In genomic region chr7:42534441-42534840, GRCh38 we compare ENCODE assay signal across 28 cellular contexts.
"Had no signal": no experiment of that assay in that cellular context is flagged by ENCODE, and none has a peak within 500 bp of the region (broad histone marks: within the 10 kb centered on the region; RNA-seq: fewer than 3 reads in every experiment).

No MANE protein-coding gene starts in this region.

- H3K9me3 ChIP-seq: testis, thyroid gland, upper lobe of left lung, upper lobe of right lung, uterus, vagina had no signal

- H3K4me1 ChIP-seq: stomach, suprapubic skin, testis, thyroid gland, tibial artery, tibial nerve, transverse colon, upper lobe of left lung, upper lobe of right lung, uterus, vagina had no signal

- H3K36me3 Mint-ChIP-seq: stimulated activated effector memory CD8-positive, alpha-beta T cell treated with anti-CD3 and anti-CD28 coated beads, Interleukin-12 subunit alpha, Interleukin-12 subunit beta, amount 100 ng/mL, for 72 hours; stimulated activated memory B cell treated with anti-CD40 and anti-IgM and Interleukin-4, amounts not matched to agents 10 μg/mL and 1 μg/mL and 100 μg/mL, for 72 hours; stimulated activated naive B cell treated with anti-CD40 and anti-IgM and Interleukin-4, amounts not matched to agents 10 μg/mL and 1 μg/mL and 100 μg/mL, for 72 hours; type B pancreatic cell had no signal

- DNase-seq: stimulated activated CD4-positive, alpha-beta T cell treated with anti-CD3 and anti-CD28 coated beads, Interleukin-2, amount 100 ng/mL, for 48 hours; stimulated activated CD4-positive, alpha-beta T cell treated with anti-CD3 and anti-CD28 coated beads, Interleukin-4, amount 100 ng/mL, for 1 hour; stimulated activated CD4-positive, alpha-beta T cell treated with anti-CD3 and anti-CD28 coated beads, Interleukin-4, amount 100 ng/mL, for 24 hours; stimulated activated CD4-positive, alpha-beta T cell treated with anti-CD3 and anti-CD28 coated beads, Interleukin-4, amount 100 ng/mL, for 4 hours; stimulated activated CD8-positive, alpha-beta memory T cell treated with anti-CD3 and anti-CD28 coated beads, Interleukin-4, amount 100 ng/mL, for 48 hours; stimulated activated naive B cell treated with anti-CD40 and anti-IgM and Interleukin-4, amounts not matched to agents 10 μg/mL and 1 μg/mL and 100 μg/mL, for 72 hours; stimulated activated naive CD4-positive, alpha-beta T cell; stimulated activated naive CD4-positive, alpha-beta T cell treated with Interleukin-2 at 50 U/mL for 16 hours; stimulated activated naive CD8-positive, alpha-beta T cell treated with anti-CD3 and anti-CD28 coated beads, Interleukin-15, Interleukin-2, amounts not matched to agents 100 U/mL and 50 U/mL, for 24 hours; stomach; substantia nigra; testis; thyroid gland; tibial artery; transverse colon; trophoblast cell; upper lobe of left lung; upper lobe of right lung; uterus had no signal

- H3K27ac ChIP-seq: stomach, suprapubic skin, testis, thoracic aorta, thyroid gland, tibial artery, tibial nerve, transverse colon, upper lobe of left lung, upper lobe of right lung, uterus, vagina had no signal

- ATAC-seq: stimulated activated effector memory CD8-positive, alpha-beta T cell treated with anti-CD3 and anti-CD28 coated beads, Interleukin-12 subunit alpha, Interleukin-12 subunit beta, amount 100 ng/mL, for 72 hours; stimulated activated memory B cell treated with anti-CD40 and anti-IgM and Interleukin-4, amounts not matched to agents 10 μg/mL and 1 μg/mL and 100 μg/mL, for 72 hours; stimulated activated naive B cell treated with anti-CD40 and anti-IgM and Interleukin-4, amounts not matched to agents 10 μg/mL and 1 μg/mL and 100 μg/mL, for 72 hours; stimulated activated naive CD8-positive, alpha-beta T cell treated with anti-CD3 and anti-CD28 coated beads, Interleukin-15, Interleukin-2, amounts not matched to agents 100 U/mL and 50 U/mL, for 24 hours; upper lobe of right lung had no signal

- H3K4me3 ChIP-seq: stomach, suprapubic skin, testis, thoracic aorta, thyroid gland, tibial artery, tibial nerve, transverse colon, upper lobe of left lung, upper lobe of right lung, uterus, vagina had no signal

- H3K27ac Mint-ChIP-seq: stimulated activated effector memory CD8-positive, alpha-beta T cell treated with anti-CD3 and anti-CD28 coated beads, Interleukin-12 subunit alpha, Interleukin-12 subunit beta, amount 100 ng/mL, for 72 hours; stimulated activated memory B cell treated with anti-CD40 and anti-IgM and Interleukin-4, amounts not matched to agents 10 μg/mL and 1 μg/mL and 100 μg/mL, for 72 hours; stimulated activated naive B cell treated with anti-CD40 and anti-IgM and Interleukin-4, amounts not matched to agents 10 μg/mL and 1 μg/mL and 100 μg/mL, for 72 hours; stimulated activated naive CD8-positive, alpha-beta T cell treated with anti-CD3 and anti-CD28 coated beads, Interleukin-15, Interleukin-2, amounts not matched to agents 100 ng/mL and 50 ng/mL, for 24 hours; type B pancreatic cell had no signal

- FAIRE-seq: urothelium cell line had no signal

- H3K36me3 ChIP-seq: stomach, suprapubic skin, thoracic aorta, thyroid gland, tibial artery, tibial nerve, transverse colon, upper lobe of left lung, upper lobe of right lung, uterus, vagina had no signal

- H3K4me3 Mint-ChIP-seq: stimulated activated effector memory CD8-positive, alpha-beta T cell treated with anti-CD3 and anti-CD28 coated beads, Interleukin-12 subunit alpha, Interleukin-12 subunit beta, amount 100 ng/mL, for 72 hours; stimulated activated memory B cell treated with anti-CD40 and anti-IgM and Interleukin-4, amounts not matched to agents 10 μg/mL and 1 μg/mL and 100 μg/mL, for 72 hours; stimulated activated naive B cell treated with anti-CD40 and anti-IgM and Interleukin-4, amounts not matched to agents 10 μg/mL and 1 μg/mL and 100 μg/mL, for 72 hours; stimulated activated naive CD8-positive, alpha-beta T cell treated with anti-CD3 and anti-CD28 coated beads, Interleukin-15, Interleukin-2, amounts not matched to agents 100 ng/mL and 50 ng/mL, for 24 hours; type B pancreatic cell had no signal

- H3K27me3 ChIP-seq: stomach, suprapubic skin, testis, thyroid gland, tibial artery, tibial nerve, transverse colon, upper lobe of left lung, upper lobe of right lung, uterus, vagina had no signal

- H3K27me3 Mint-ChIP-seq: stimulated activated memory B cell treated with anti-CD40 and anti-IgM and Interleukin-4, amounts not matched to agents 10 μg/mL and 1 μg/mL and 100 μg/mL, for 72 hours; stimulated activated naive B cell treated with anti-CD40 and anti-IgM and Interleukin-4, amounts not matched to agents 10 μg/mL and 1 μg/mL and 100 μg/mL, for 72 hours; stimulated activated naive CD8-positive, alpha-beta T cell treated with anti-CD3 and anti-CD28 coated beads, Interleukin-15, Interleukin-2, amounts not matched to agents 100 ng/mL and 50 ng/mL, for 24 hours; type B pancreatic cell had no signal

- H3K4me1 Mint-ChIP-seq: stimulated activated effector memory CD8-positive, alpha-beta T cell treated with anti-CD3 and anti-CD28 coated beads, Interleukin-12 subunit alpha, Interleukin-12 subunit beta, amount 100 ng/mL, for 72 hours; stimulated activated memory B cell treated with anti-CD40 and anti-IgM and Interleukin-4, amounts not matched to agents 10 μg/mL and 1 μg/mL and 100 μg/mL, for 72 hours; stimulated activated naive B cell treated with anti-CD40 and anti-IgM and Interleukin-4, amounts not matched to agents 10 μg/mL and 1 μg/mL and 100 μg/mL, for 72 hours had no signal
